In the genomic region with DNA sequence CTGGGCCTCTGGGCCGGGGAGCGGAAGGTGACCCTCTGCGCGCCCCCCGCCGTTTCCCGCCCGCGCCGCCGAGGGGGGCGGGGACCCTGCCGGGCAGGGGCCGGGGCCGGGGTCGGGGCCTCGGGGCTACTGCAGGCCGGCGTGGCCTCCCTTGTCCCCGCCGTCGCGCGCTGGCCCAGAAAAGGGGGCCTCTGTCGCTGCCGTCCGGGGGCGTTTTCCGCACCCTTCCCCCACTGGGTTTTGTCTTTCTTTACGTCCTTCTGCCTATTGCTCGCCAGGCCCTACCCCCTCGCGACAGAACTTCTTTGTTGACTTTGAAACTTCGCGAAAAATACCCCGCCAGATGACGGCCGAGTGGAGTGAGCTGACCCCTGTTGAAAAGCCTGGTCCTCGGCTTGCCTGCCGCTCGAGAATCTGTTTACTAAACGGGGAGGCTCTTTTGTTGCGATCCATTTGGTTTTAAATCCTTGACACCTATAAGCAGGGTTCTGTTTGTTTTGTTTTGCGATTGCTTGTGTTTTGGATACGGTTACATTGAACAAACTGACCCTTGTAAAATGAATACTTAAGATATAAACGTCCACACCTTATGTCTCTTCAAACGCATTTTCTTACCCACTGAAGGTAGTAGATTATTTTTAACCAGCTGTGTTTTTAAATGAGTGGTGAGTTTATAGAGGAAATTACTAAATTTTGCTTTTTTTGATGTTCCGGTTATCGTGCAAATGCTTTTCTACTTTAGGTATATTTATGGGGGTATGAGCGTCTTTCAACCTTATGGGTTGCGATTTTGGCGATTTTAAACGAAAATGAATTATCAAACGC, we compare ENCODE assay signal across 8 cellular contexts. TPM values are rescaled to one million over a fixed set of nuclear protein-coding genes. Genes with fewer than 3 reads are reported as not detected.
DNase-seq lines count a peak whose midpoint lies in the region; ATAC-seq and TF ChIP-seq lines count a peak whose summit lies in the region.

No MANE protein-coding gene starts in this region.

- DNase-seq in Right ventricle myocardium inferior (ENCODE audit: missing footprints): peak; percentile 71
- no peak for DNase-seq in cardiac septum (ENCODE audit: low spot score)
- peak; percentile 64 to 78 for DNase-seq in NOMO-1 (lab: John Stamatoyannopoulos, UW; ENCODE audit: unreplicated experiment in 2 of 2)
- peak; percentile 28 for DNase-seq in activated T-cell treated with anti-CD3 and anti-CD28 coated beads, Interleukin-2, amount 50 U/mL, for 4 hours
- peak; percentile 44 for DNase-seq in fibroblast of peridontal ligament (ENCODE audit: extremely low read depth)
- peak in 1 of 2 donors; percentile 38 for DNase-seq in uterus

- no peaks in the 10 kb centered on the region for H3K27me3 ChIP-seq in neuron (ENCODE audit: insufficient read depth, low read length)
- H3K27me3 ChIP-seq in uterus: no peaks in the 10 kb centered on the region

- no peak for TF ChIP-seq POLR2A in uterus (IDR thresholded peaks at IDR 0.05)

- intact Hi-C loops in Right ventricle myocardium inferior (cut with DNase I) (loop anchor here (5.0 kb wide), 1 partner anchor 67 kb away; no protein-coding TSS in a partner anchor), cardiac septum (cut with DNase I) (loop anchor here (5.0 kb wide), 3 partner anchors 48 to 102 kb away; partner anchors contain the start of gene CCT5), uterus (cut with DNase I; ENCODE audit: low total_unique reads) (no loop called here)

- H3K4me1 ChIP-seq in neuron (ENCODE audit: insufficient read depth, low read length) (peaks cover 23% of the 10 kb centered on the region), uterus (peaks cover 0 to 6% of the 10 kb centered on the region in 2 donors)

- H3K9me3 ChIP-seq in neuron (ENCODE audit: low read length): no peaks in the 10 kb centered on the region
- no peaks in the 10 kb centered on the region for H3K9me3 ChIP-seq in uterus

- H3K27ac ChIP-seq in uterus: peak overlapping the region; percentile 90 to 99

- H3K27me3 Mint-ChIP-seq in activated T-cell treated with anti-CD3 and anti-CD28 coated beads, Interleukin-2, amount 50 U/mL, for 4 hours (ENCODE audit: low read depth): no peaks in the 10 kb centered on the region

- no peak overlapping the region for H2AFZ ChIP-seq in neuron (ENCODE audit: low read depth, low read length)

- H3K4me3 Mint-ChIP-seq in activated T-cell treated with anti-CD3 and anti-CD28 coated beads, Interleukin-2, amount 50 U/mL, for 4 hours: peak overlapping the region; percentile 100

- peaks cover 4% of the 10 kb centered on the region for H3K36me3 ChIP-seq in neuron (ENCODE audit: insufficient read depth, low read length)
- H3K36me3 ChIP-seq in uterus: no peaks in the 10 kb centered on the region

- no peak for TF ChIP-seq CTCF in uterus (IDR thresholded peaks at IDR 0.05)

- H3K4me3 ChIP-seq in neuron (ENCODE audit: low read length) (peak overlapping the region; percentile 79), uterus (peak overlapping the region; percentile 76 to 80)

- peaks cover 2% of the 10 kb centered on the region for H3K36me3 Mint-ChIP-seq in activated T-cell treated with anti-CD3 and anti-CD28 coated beads, Interleukin-2, amount 50 U/mL, for 4 hours (ENCODE audit: insufficient read depth)

- ATAC-seq in Right ventricle myocardium inferior (peak; percentile 1), HG03064 (IDR thresholded peaks at IDR 0.05; ENCODE audit: low read depth, unreplicated experiment) (peak; percentile 19)
- ATAC-seq in activated T-cell treated with anti-CD3 and anti-CD28 coated beads, Interleukin-2, amount 50 U/mL, for 4 hours: peak; percentile 5 to 12

- H3K9me3 Mint-ChIP-seq in activated T-cell treated with anti-CD3 and anti-CD28 coated beads, Interleukin-2, amount 50 U/mL, for 4 hours: no peaks in the 10 kb centered on the region

- H3K4me1 Mint-ChIP-seq in activated T-cell treated with anti-CD3 and anti-CD28 coated beads, Interleukin-2, amount 50 U/mL, for 4 hours (ENCODE audit: low read depth): peaks cover 53% of the 10 kb centered on the region

RNA-seq across cellular contexts. Expression of gene MARCHF6, which starts 0.8 kb away (rescaled TPM):
- total RNA-seq in Right ventricle myocardium inferior (161 TPM), cardiac septum (142 TPM), uterus (100 to 1,000 TPM in 3 of 4 donors, 10 to 100 TPM in 1; 62.1 to 234 (median 178) TPM)
- total RNA-seq in activated T-cell treated with anti-CD3 and anti-CD28 coated beads, Interleukin-2, amount 50 U/mL, for 4 hours: 100 to 1,000 TPM in 1 of 3 donors, 10 to 100 TPM in 2; 94.5 to 110 (median 96.7) TPM

RNA-seq across cellular contexts. Expression of gene CMBL, which starts 46.6 kb away (rescaled TPM):
- total RNA-seq in Right ventricle myocardium inferior: 46.2 TPM
- 31.2 TPM for total RNA-seq in cardiac septum
- under 1 TPM; 0.76 to 0.94 (median 0.90) TPM for total RNA-seq in activated T-cell treated with anti-CD3 and anti-CD28 coated beads, Interleukin-2, amount 50 U/mL, for 4 hours
- total RNA-seq in uterus: 10 to 100 TPM in 2 of 4 donors, 1 to 10 TPM in 2; 1.5 to 20.3 (median 9.1) TPM
